Comparison of ENCODE assay signal across 9 cellular contexts in the genomic region with DNA sequence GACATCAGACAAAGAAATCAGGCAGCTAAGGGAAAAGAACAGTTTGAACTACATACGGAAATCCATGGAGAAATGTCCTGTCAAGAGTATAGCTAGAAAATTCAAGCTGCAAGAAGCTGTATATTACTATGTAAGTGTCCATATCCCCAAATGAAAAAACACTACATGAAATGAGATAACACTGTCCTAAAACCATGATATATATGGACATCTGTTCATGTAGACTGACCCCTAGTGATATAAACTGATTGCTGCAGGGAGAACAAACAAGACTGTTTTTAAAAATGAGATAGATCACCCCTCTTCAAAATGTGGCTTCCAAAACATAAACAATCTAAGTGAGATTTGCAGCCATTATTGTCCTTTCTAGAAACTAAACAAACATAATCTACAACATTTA.
DNase-seq lines count a peak whose midpoint lies in the region; ATAC-seq, FAIRE-seq and TF ChIP-seq lines count a peak whose summit lies in the region.
"Had no signal": no experiment of that assay in that cellular context is flagged by ENCODE, and none has a peak within 500 bp of the region (broad histone marks: within the 10 kb centered on the region; RNA-seq: fewer than 3 reads in every experiment).

No MANE protein-coding gene starts in this region.

- H3K27ac Mint-ChIP-seq in activated CD8-positive, alpha-beta memory T cell treated with anti-CD3 and anti-CD28 coated beads, Interleukin-2, amount 10 ng/mL, durations not matched to agents 7 days and 5 days, result no peak overlapping the region

- CTCF ChIA-PET in OCI-LY7 (lab: Charles Lee; ENCODE audit: unreplicated experiment), result no interaction called here
- CTCF ChIA-PET in activated CD8-positive, alpha-beta memory T cell treated with anti-CD3 and anti-CD28 coated beads, Interleukin-2, amount 10 ng/mL, durations not matched to agents 7 days and 5 days (lab: Charles Lee), result no interaction called here

- no peaks in the 10 kb centered on the region for H3K9me2 ChIP-seq in OCI-LY7 (ENCODE audit: insufficient read depth, low read length)

- POLR2A ChIA-PET in OCI-LY7 (lab: Charles Lee), result no interaction called here

- no peak overlapping the region for H3K27ac ChIP-seq in cardiac muscle cell
- H3K27ac ChIP-seq in OCI-LY7 (ENCODE audit: low read depth, low read length, poor library complexity, severe bottlenecking), result no peak overlapping the region
- H3K27ac ChIP-seq: SJCRH30 had no signal

- H3K4me3 Mint-ChIP-seq in activated CD8-positive, alpha-beta memory T cell treated with anti-CD3 and anti-CD28 coated beads, Interleukin-2, amount 10 ng/mL, durations not matched to agents 7 days and 5 days, result no peak overlapping the region

- no peak overlapping the region for H2AFZ ChIP-seq in OCI-LY7 (ENCODE audit: low read length)

- H4K20me1 ChIP-seq in OCI-LY7 (ENCODE audit: insufficient read depth, low read length), result no peaks in the 10 kb centered on the region

- intact Hi-C loops in cardiac septum (cut with DNase I) (loop anchor here (10.0 kb wide), 2 partner anchors 988 to 1888 kb away; a partner anchor contains a TSS), OCI-LY7 (cut with micrococcal nuclease; ENCODE audit: unreplicated experiment) (loop anchor here (1.0 to 10.0 kb wide), 2 partner anchors 12 to 1888 kb away; no protein-coding TSS in a partner anchor)

- FAIRE-seq in urothelium cell line (lab: Jason Lieb, UNC), result peak; percentile 77

- DNase-seq in cardiac muscle cell (ENCODE audit: low read depth in 1 of 2, low spot score in 1 of 2) (peak; percentile 9 to 50), cardiac septum (ENCODE audit: low spot score) (no peak), OCI-LY7 (ENCODE audit: low spot score) (peak; percentile 10), fibroblast of pulmonary artery (ENCODE audit: low read depth) (peak; percentile 40), urothelium cell line (ENCODE audit: low spot score) (peak; percentile 14)
- no peak for DNase-seq in activated CD8-positive, alpha-beta memory T cell treated with anti-CD3 and anti-CD28 coated beads, Interleukin-2, amount 10 ng/mL, durations not matched to agents 7 days and 5 days

- TF ChIP-seq CTCF in cardiac muscle cell (IDR thresholded peaks at IDR 0.05; ENCODE audit: low read depth, low read length) (peak; percentile 56), OCI-LY7 (conservative IDR thresholded peaks at IDR 0.05; ENCODE audit: low read length) (peak; percentile 78), fibroblast of pulmonary artery (IDR thresholded peaks at IDR 0.05; ENCODE audit: low read length, missing control alignments) (peak; percentile 67)

- no peaks in the 10 kb centered on the region for H3K9me3 ChIP-seq in cardiac muscle cell (ENCODE audit: low read depth)
- H3K9me3 ChIP-seq in OCI-LY7 (ENCODE audit: low read length), result no peaks in the 10 kb centered on the region
- H3K9me3 ChIP-seq: SJCRH30 had no signal

- H3K79me2 ChIP-seq in OCI-LY7 (ENCODE audit: insufficient read depth, low read depth, low read length), result no peaks in the 10 kb centered on the region

- H3K4me1 Mint-ChIP-seq in activated CD8-positive, alpha-beta memory T cell treated with anti-CD3 and anti-CD28 coated beads, Interleukin-2, amount 10 ng/mL, durations not matched to agents 7 days and 5 days, result no peaks in the 10 kb centered on the region

- H3K36me3 ChIP-seq in cardiac muscle cell, result no peaks in the 10 kb centered on the region
- H3K36me3 ChIP-seq in OCI-LY7 (ENCODE audit: insufficient read depth, low read length), result no peaks in the 10 kb centered on the region
- H3K36me3 ChIP-seq: SJCRH30 had no signal

- peaks cover under 1% of the 10 kb centered on the region for H3K9me3 Mint-ChIP-seq in activated CD8-positive, alpha-beta memory T cell treated with anti-CD3 and anti-CD28 coated beads, Interleukin-2, amount 10 ng/mL, durations not matched to agents 7 days and 5 days (ENCODE audit: low read depth)

- H3K27me3 Mint-ChIP-seq in activated CD8-positive, alpha-beta memory T cell treated with anti-CD3 and anti-CD28 coated beads, Interleukin-2, amount 10 ng/mL, durations not matched to agents 7 days and 5 days, result no peaks in the 10 kb centered on the region

- H3K36me3 Mint-ChIP-seq in activated CD8-positive, alpha-beta memory T cell treated with anti-CD3 and anti-CD28 coated beads, Interleukin-2, amount 10 ng/mL, durations not matched to agents 7 days and 5 days, result no peaks in the 10 kb centered on the region

- no peaks in the 10 kb centered on the region for H3K27me3 ChIP-seq in cardiac muscle cell
- H3K27me3 ChIP-seq: SJCRH30 had no signal

- ATAC-seq in activated CD8-positive, alpha-beta memory T cell treated with anti-CD3 and anti-CD28 coated beads, Interleukin-2, amount 10 ng/mL, durations not matched to agents 7 days and 5 days, result no peak
- no peak for ATAC-seq in HG03378 (IDR thresholded peaks at IDR 0.05; ENCODE audit: unreplicated experiment)
- no peak for ATAC-seq in HG02610 (IDR thresholded peaks at IDR 0.05; ENCODE audit: unreplicated experiment)

- H3K4me1 ChIP-seq in cardiac muscle cell (ENCODE audit: low read depth) (no peaks in the 10 kb centered on the region), OCI-LY7 (ENCODE audit: insufficient read depth, low read length, poor library complexity, severe bottlenecking) (no peaks in the 10 kb centered on the region)
- H3K4me1 ChIP-seq: SJCRH30 had no signal

- H3K4me3 ChIP-seq in cardiac muscle cell (no peak overlapping the region), OCI-LY7 (ENCODE audit: low read depth, low read length, poor library complexity, severe bottlenecking) (no peak overlapping the region), fibroblast of pulmonary artery (replicated peaks; ENCODE audit: low read depth, low read length) (no peak overlapping the region)
- H3K4me3 ChIP-seq: SJCRH30 had no signal

- no peak overlapping the region for H3K4me2 ChIP-seq in OCI-LY7 (ENCODE audit: low read length)

- no TSS peak for BruUV-seq in OCI-LY7 (replicated peaks; lab: Mats Ljungman, UMichigan)

Comparison
In these comparisons a context has a peak if more than half of its experiments do, and no peak if none do; other contexts are left out.
1. DNase-seq: peak in cardiac muscle cell (2 of 2), OCI-LY7 (single experiment), fibroblast of pulmonary artery (single experiment) and urothelium cell line (single experiment); none in cardiac septum (single experiment) and activated CD8-positive, alpha-beta memory T cell treated with anti-CD3 and anti-CD28 coated beads, Interleukin-2, amount 10 ng/mL, durations not matched to agents 7 days and 5 days (single experiment).
2. Peak in every context shown above with its lines, with median percentiles within 50 percentile points of each other: CTCF ChIP-seq.